Comparison of ENCODE assay signal across 9 cellular contexts in genomic region chr9:137666950-137667670, GRCh38. TPM values are rescaled to one million over a fixed set of nuclear protein-coding genes. Genes with fewer than 3 reads are reported as not detected.
DNase-seq lines count a peak whose midpoint lies in the region; TF ChIP-seq lines count a peak whose summit lies in the region.
"Had no signal": no experiment of that assay in that cellular context is flagged by ENCODE, and none has a peak within 500 bp of the region (broad histone marks: within the 10 kb centered on the region; RNA-seq: fewer than 3 reads in every experiment).

No MANE protein-coding gene starts in this region.

- H3K4me1 ChIP-seq in OCI-LY7 (ENCODE audit: insufficient read depth, low read length, poor library complexity, severe bottlenecking) (peaks cover 98% of the 10 kb centered on the region), esophagus squamous epithelium (peaks cover 4 to 32% (median 13%) of the 10 kb centered on the region in 3 donors)

- H3K4me1 Mint-ChIP-seq in activated CD4-positive, alpha-beta T cell treated with anti-CD3 and anti-CD28 coated beads, Interleukin-2, amount 10 ng/mL, durations not matched to agents 7 days and 5 days, result peaks cover 25% of the 10 kb centered on the region

- peak overlapping the region; percentile 81 for H3K4me2 ChIP-seq in OCI-LY7 (ENCODE audit: low read length)

- no peak overlapping the region for H2AFZ ChIP-seq in OCI-LY7 (ENCODE audit: low read length)

- peaks cover 97% of the 10 kb centered on the region for H3K79me2 ChIP-seq in OCI-LY7 (ENCODE audit: insufficient read depth, low read depth, low read length)

- 61 to 69% methylated on average over 16 of the region's 16 CpGs for WGBS in esophagus squamous epithelium, 2 donors

- intact Hi-C loops in OCI-LY7 (cut with micrococcal nuclease; ENCODE audit: unreplicated experiment) (loop anchor here (2.0 kb wide), 1 partner anchor 46 kb away; no protein-coding TSS in a partner anchor), esophagus squamous epithelium (cut with DNase I) (no loop called here)

- H3K9me2 ChIP-seq in OCI-LY7 (ENCODE audit: insufficient read depth, low read length), result no peaks in the 10 kb centered on the region

- H3K9me3 ChIP-seq in OCI-LY7 (ENCODE audit: low read length), result no peaks in the 10 kb centered on the region
- no peaks in the 10 kb centered on the region for H3K9me3 ChIP-seq in esophagus squamous epithelium
- H3K9me3 ChIP-seq: prostate gland had no signal

- no peak overlapping the region for H3K4me3 Mint-ChIP-seq in activated CD4-positive, alpha-beta T cell treated with anti-CD3 and anti-CD28 coated beads, Interleukin-2, amount 10 ng/mL, durations not matched to agents 7 days and 5 days

- no peaks in the 10 kb centered on the region for H3K27me3 Mint-ChIP-seq in activated CD4-positive, alpha-beta T cell treated with anti-CD3 and anti-CD28 coated beads, Interleukin-2, amount 10 ng/mL, durations not matched to agents 7 days and 5 days

- H3K36me3 ChIP-seq in OCI-LY7 (ENCODE audit: insufficient read depth, low read length), result peaks cover 48% of the 10 kb centered on the region
- H3K36me3 ChIP-seq in esophagus squamous epithelium, result peaks cover 0 to 19% (median 10%) of the 10 kb centered on the region in 3 donors
- H3K36me3 ChIP-seq: prostate gland had no signal

- peak overlapping the region; percentile 95 for H3K27ac ChIP-seq in OCI-LY7 (ENCODE audit: low read depth, low read length, poor library complexity, severe bottlenecking)
- H3K27ac ChIP-seq in substantia nigra (ENCODE audit: low read depth, low read length, poor library complexity, severe bottlenecking), result peak overlapping the region; percentile 80
- H3K27ac ChIP-seq in esophagus squamous epithelium, result no peak overlapping the region

- DNase-seq in activated CD4-positive, alpha-beta T cell treated with anti-CD3 and anti-CD28 coated beads, Interleukin-2, amount 10 ng/mL, durations not matched to agents 7 days and 5 days, result no peak
- DNase-seq in activated CD4-positive, alpha-beta T cell treated with anti-CD3 and anti-CD28 coated beads, Interleukin-2, amount 50 U/mL, for 1 hour, result no peak
- peak; percentile 90 for DNase-seq in OCI-LY7 (ENCODE audit: low spot score)
- peak; percentile 80 for DNase-seq in iPS DF 19.7 (ENCODE audit: low read depth, low spot score)
- peak in 19 of 49 donors; percentile 14 to 72 (median 44) for DNase-seq in substantia nigra (lab: John Stamatoyannopoulos, UW)
- no peak for DNase-seq in esophagus squamous epithelium (lab: John Stamatoyannopoulos, UW)
- no peak for DNase-seq in Kasumi-1 (lab: John Stamatoyannopoulos, UW)
- no peak for DNase-seq in activated gamma-delta T cell treated with Interleukin-2 at 50 U/mL for 16 hours

- H3K36me3 Mint-ChIP-seq in activated CD4-positive, alpha-beta T cell treated with anti-CD3 and anti-CD28 coated beads, Interleukin-2, amount 10 ng/mL, durations not matched to agents 7 days and 5 days (ENCODE audit: low read depth), result peaks cover 20% of the 10 kb centered on the region

- no peak for TF ChIP-seq POLR2A in esophagus squamous epithelium (IDR thresholded peaks at IDR 0.05)

- H3K27ac Mint-ChIP-seq in activated CD4-positive, alpha-beta T cell treated with anti-CD3 and anti-CD28 coated beads, Interleukin-2, amount 10 ng/mL, durations not matched to agents 7 days and 5 days, result peak overlapping the region; percentile 15

- POLR2A ChIA-PET in activated CD4-positive, alpha-beta T cell treated with anti-CD3 and anti-CD28 coated beads, Interleukin-2, amount 10 ng/mL, durations not matched to agents 7 days and 5 days (lab: Charles Lee), result no interaction called here
- POLR2A ChIA-PET in OCI-LY7 (lab: Charles Lee), result interaction anchor here (0.5 to 2.5 kb wide), 8 partner anchors 8 to 75 kb away, joined by 3 to 10 read pairs (median 3); no protein-coding TSS in a partner anchor

- H4K20me1 ChIP-seq in OCI-LY7 (ENCODE audit: insufficient read depth, low read length), result no peaks in the 10 kb centered on the region

- TF ChIP-seq CTCF in OCI-LY7 (conservative IDR thresholded peaks at IDR 0.05; ENCODE audit: low read length) (no peak), esophagus squamous epithelium (IDR thresholded peaks at IDR 0.05) (no peak)

- H3K27me3 ChIP-seq in esophagus squamous epithelium, result no peaks in the 10 kb centered on the region

- no peaks in the 10 kb centered on the region for H3K9me3 Mint-ChIP-seq in activated CD4-positive, alpha-beta T cell treated with anti-CD3 and anti-CD28 coated beads, Interleukin-2, amount 10 ng/mL, durations not matched to agents 7 days and 5 days

- CTCF ChIA-PET in activated CD4-positive, alpha-beta T cell treated with anti-CD3 and anti-CD28 coated beads, Interleukin-2, amount 10 ng/mL, durations not matched to agents 7 days and 5 days (lab: Charles Lee), result no interaction called here
- CTCF ChIA-PET in OCI-LY7 (lab: Charles Lee; ENCODE audit: unreplicated experiment), result no interaction called here

- H3K4me3 ChIP-seq in OCI-LY7 (ENCODE audit: low read depth, low read length, poor library complexity, severe bottlenecking) (peak overlapping the region; percentile 58), esophagus squamous epithelium (no peak overlapping the region)
- H3K4me3 ChIP-seq: prostate gland had no signal

- no TSS peak for BruUV-seq in OCI-LY7 (replicated peaks; lab: Mats Ljungman, UMichigan)

RNA-seq across cellular contexts. Expression of gene EHMT1, which starts 48.3 kb away (rescaled TPM):
- total RNA-seq in activated CD4-positive, alpha-beta T cell treated with anti-CD3 and anti-CD28 coated beads, Interleukin-2, amount 10 ng/mL, durations not matched to agents 7 days and 5 days, result 100 to 1,000 TPM; 100 to 110 TPM
- 143 and 145 TPM in 2 replicates for total RNA-seq in OCI-LY7 (2014; rRNA removed; shearing (Covaris generic))
- total RNA-seq in OCI-LY7 (2022), result 291 and 295 TPM in 2 replicates
- 10 to 100 TPM; 42.8 to 87.0 (median 65.0) TPM for total RNA-seq in esophagus squamous epithelium

Comparison
In these comparisons a context has a peak if more than half of its experiments do, and no peak if none do; other contexts are left out.
1. DNase-seq: peak in OCI-LY7 (single experiment) and iPS DF 19.7 (single experiment); none in activated CD4-positive, alpha-beta T cell treated with anti-CD3 and anti-CD28 coated beads, Interleukin-2, amount 10 ng/mL, durations not matched to agents 7 days and 5 days (single experiment), activated CD4-positive, alpha-beta T cell treated with anti-CD3 and anti-CD28 coated beads, Interleukin-2, amount 50 U/mL, for 1 hour (single experiment), esophagus squamous epithelium (single experiment), Kasumi-1 (0 of 2) and activated gamma-delta T cell treated with Interleukin-2 at 50 U/mL for 16 hours (single experiment).
2. H3K27ac ChIP-seq: peak in OCI-LY7 (single experiment) and substantia nigra (single experiment); none in esophagus squamous epithelium (0 of 4).